ENCODE assay signal across 10 cellular contexts in genomic region chr18:62784338-62784965, GRCh38.
DNase-seq lines count a peak whose midpoint lies in the region; ATAC-seq and TF ChIP-seq lines count a peak whose summit lies in the region.
"Had no signal": no experiment of that assay in that cellular context is flagged by ENCODE, and none has a peak within 500 bp of the region (broad histone marks: within the 10 kb centered on the region; RNA-seq: fewer than 3 reads in every experiment).

No MANE protein-coding gene starts in this region.

- H3K4me3 Mint-ChIP-seq in activated CD4-positive, alpha-beta memory T cell treated with anti-CD3 and anti-CD28 coated beads for 36 hours = no peak overlapping the region
- peak overlapping the region in 6 of 10 donors; percentile 3 to 25 (median 15) for H3K4me3 Mint-ChIP-seq in naive thymus-derived CD4-positive, alpha-beta T cell
- H3K4me3 Mint-ChIP-seq: neural crest cell had no signal

- peaks cover 0 to 10% of the 10 kb centered on the region in 2 donors for H3K4me1 ChIP-seq in naive thymus-derived CD4-positive, alpha-beta T cell (ENCODE audit: control insufficient read depth in 2 of 2, insufficient read depth in 2 of 2, low read length in 2 of 2)
- H3K4me1 ChIP-seq in lower lobe of right lung = peaks cover 16% of the 10 kb centered on the region

- no peak overlapping the region for H3K27ac ChIP-seq in naive thymus-derived CD4-positive, alpha-beta T cell (ENCODE audit: low read depth, low read length)
- no peak overlapping the region for H3K27ac ChIP-seq in lower lobe of right lung

- in situ Hi-C loops in GM13976 (cut with MboI; ENCODE audit: low sequenced_read_pairs, unreplicated experiment) = no loop called here

- no peaks in the 10 kb centered on the region for H3K9me3 ChIP-seq in naive thymus-derived CD4-positive, alpha-beta T cell (ENCODE audit: control insufficient read depth in 2 of 3, low read length in 3 of 3)
- no peaks in the 10 kb centered on the region for H3K9me3 ChIP-seq in lower lobe of right lung

- CTCF ChIA-PET in activated CD4-positive, alpha-beta memory T cell treated with anti-CD3 and anti-CD28 coated beads for 36 hours (lab: Charles Lee) = interaction anchor here (0.6 to 2.6 kb wide), 2 partner anchors 69 to 117 kb away, joined by 3 to 12 read pairs; partner anchors contain the start of gene PHLPP1
- CTCF ChIA-PET in naive thymus-derived CD4-positive, alpha-beta T cell (lab: Charles Lee) = no interaction called here

- H3K36me3 ChIP-seq in naive thymus-derived CD4-positive, alpha-beta T cell (ENCODE audit: control insufficient read depth in 2 of 3, insufficient read depth in 3 of 3, low read length in 3 of 3) = no peaks in the 10 kb centered on the region
- no peaks in the 10 kb centered on the region for H3K36me3 ChIP-seq in lower lobe of right lung

- TF ChIP-seq CTCF in GM13976 (IDR thresholded peaks at IDR 0.05; ENCODE audit: borderline replicate concordance, control extremely low read depth, extremely low read depth, insufficient read depth, missing control alignments) (no peak), lower lobe of right lung (IDR thresholded peaks at IDR 0.05) (no peak)

- peaks cover 55% of the 10 kb centered on the region for H3K4me1 Mint-ChIP-seq in activated CD4-positive, alpha-beta memory T cell treated with anti-CD3 and anti-CD28 coated beads for 36 hours (ENCODE audit: low read depth)
- H3K4me1 Mint-ChIP-seq in naive thymus-derived CD4-positive, alpha-beta T cell = peaks cover 24 to 43% (median 31%) of the 10 kb centered on the region in 7 donors

- H3K27me3 Mint-ChIP-seq in activated CD4-positive, alpha-beta memory T cell treated with anti-CD3 and anti-CD28 coated beads for 36 hours = peaks cover 3% of the 10 kb centered on the region
- H3K27me3 Mint-ChIP-seq in naive thymus-derived CD4-positive, alpha-beta T cell = peaks cover 0 to 2% (median 0%) of the 10 kb centered on the region in 5 donors

- H3K4me3 ChIP-seq in naive thymus-derived CD4-positive, alpha-beta T cell (ENCODE audit: low read length) = no peak overlapping the region
- H3K4me3 ChIP-seq in lower lobe of right lung = no peak overlapping the region
- H3K4me3 ChIP-seq: K562 had no signal

- H3K36me3 Mint-ChIP-seq in activated CD4-positive, alpha-beta memory T cell treated with anti-CD3 and anti-CD28 coated beads for 36 hours = no peaks in the 10 kb centered on the region
- peaks cover 0 to 2% (median 0%) of the 10 kb centered on the region in 5 donors for H3K36me3 Mint-ChIP-seq in naive thymus-derived CD4-positive, alpha-beta T cell

- H3K9me3 Mint-ChIP-seq in activated CD4-positive, alpha-beta memory T cell treated with anti-CD3 and anti-CD28 coated beads for 36 hours = no peaks in the 10 kb centered on the region
- no peaks in the 10 kb centered on the region for H3K9me3 Mint-ChIP-seq in naive thymus-derived CD4-positive, alpha-beta T cell
- H3K9me3 Mint-ChIP-seq: neural crest cell had no signal

- H3K27ac Mint-ChIP-seq in activated CD4-positive, alpha-beta memory T cell treated with anti-CD3 and anti-CD28 coated beads for 36 hours = peak overlapping the region; percentile 73
- peak overlapping the region in 1 of 9 donors; percentile 7 for H3K27ac Mint-ChIP-seq in naive thymus-derived CD4-positive, alpha-beta T cell

- H3K27me3 ChIP-seq in naive thymus-derived CD4-positive, alpha-beta T cell (ENCODE audit: control insufficient read depth in 2 of 2, insufficient read depth in 2 of 2, low read length in 2 of 2) = no peaks in the 10 kb centered on the region
- H3K27me3 ChIP-seq in lower lobe of right lung (ENCODE audit: low read depth) = no peaks in the 10 kb centered on the region

- DNase-seq in GM13976 (ENCODE audit: low spot score) = peak; percentile 36
- DNase-seq in activated CD4-positive, alpha-beta memory T cell treated with anti-CD3 and anti-CD28 coated beads for 36 hours = no peak
- DNase-seq in naive thymus-derived CD4-positive, alpha-beta T cell = no peak
- DNase-seq in OCI-M1 (lab: John Stamatoyannopoulos, UW) = no peak
- DNase-seq in NK-92 (lab: John Stamatoyannopoulos, UW; ENCODE audit: unreplicated experiment) = no peak
- no peak for DNase-seq in lower lobe of right lung
- DNase-seq in occipital lobe (lab: John Stamatoyannopoulos, UW) = no peak

- ATAC-seq in HG02852 (IDR thresholded peaks at IDR 0.05; ENCODE audit: unreplicated experiment) (peak; percentile 55), lower lobe of right lung (no peak)
- ATAC-seq in naive thymus-derived CD4-positive, alpha-beta T cell = peak; percentile 55
- ATAC-seq: K562 had no signal

- POLR2A ChIA-PET in activated CD4-positive, alpha-beta memory T cell treated with anti-CD3 and anti-CD28 coated beads for 36 hours (lab: Charles Lee) = interaction anchor here (1.3 kb wide), 1 partner anchor 18 kb away, joined by 3 read pairs; no protein-coding TSS in a partner anchor
- POLR2A ChIA-PET in naive thymus-derived CD4-positive, alpha-beta T cell (lab: Charles Lee) = no interaction called here

- intact Hi-C loops in activated CD4-positive, alpha-beta memory T cell treated with anti-CD3 and anti-CD28 coated beads for 36 hours (cut with micrococcal nuclease) = loop anchor here (1.0 to 10.0 kb wide), 6 partner anchors 13 to 590 kb away; partner anchors contain the start of gene PHLPP1
- intact Hi-C loops in naive thymus-derived CD4-positive, alpha-beta T cell (cut with micrococcal nuclease) = loop anchor here in 1 of 2 donors (5.0 kb wide), 2 partner anchors 67 to 83 kb away; partner anchors contain the start of gene PHLPP1
- intact Hi-C loops in lower lobe of right lung (cut with DNase I) = no loop called here

Comparison
In these comparisons a context has a peak if more than half of its experiments do, and no peak if none do; other contexts are left out.
1. ATAC-seq: peak in HG02852 (single experiment) and naive thymus-derived CD4-positive, alpha-beta T cell (single experiment); none in lower lobe of right lung (0 of 2).